1 cellular context compared by ENCODE assay signal in genomic region chr17:47866941-47867340, GRCh38.
TF ChIP-seq lines count a peak whose summit lies in the region.

No MANE protein-coding gene starts in this region.

TF ChIP-seq in K562, 482 proteins besides CTCF, POLR2A, EP300 and RAD21 (continued from another document):
- TF ChIP-seq HDAC2 (IDR thresholded peaks at IDR 0.05) (peak; percentile 97), ASH1L (IDR thresholded peaks at IDR 0.05; ENCODE audit: borderline replicate concordance, low read depth, partially characterized antibody) (no peak), NCOA1 (IDR thresholded peaks at IDR 0.05; ENCODE audit: low read depth) (peak; percentile 98), KHSRP (IDR thresholded peaks at IDR 0.05) (peak; percentile 97), ZNF24 (IDR thresholded peaks at IDR 0.05) (peak; percentile 83), NBN (IDR thresholded peaks at IDR 0.05; ENCODE audit: low read depth) (peak; percentile 99), RBBP5 (IDR thresholded peaks at IDR 0.05; ENCODE audit: borderline replicate concordance, insufficient read depth, low read length, poor library complexity, severe bottlenecking) (no peak), MYNN (IDR thresholded peaks at IDR 0.05) (peak; percentile 89), MYNN (CRISPR knock-in tag; IDR thresholded peaks at IDR 0.05) (no peak), POLR2H (tag; IDR thresholded peaks at IDR 0.05; ENCODE audit: low read depth) (no peak), FOXK2 (conservative IDR thresholded peaks at IDR 0.05 in 1 of 2, IDR thresholded peaks at IDR 0.05 in 1 of 2; ENCODE audit: low read depth in 2 of 2) (peak; percentile 87 to 90), CBFA2T3 (IDR thresholded peaks at IDR 0.05) (peak; percentile 100), TAL1 (IDR thresholded peaks at IDR 0.05) (peak; percentile 99), HMG20A (CRISPR knock-in tag; conservative IDR thresholded peaks at IDR 0.05) (no peak), SMAD4 (CRISPR knock-in tag; conservative IDR thresholded peaks at IDR 0.05) (peak; percentile 99)
